In the genomic region with DNA sequence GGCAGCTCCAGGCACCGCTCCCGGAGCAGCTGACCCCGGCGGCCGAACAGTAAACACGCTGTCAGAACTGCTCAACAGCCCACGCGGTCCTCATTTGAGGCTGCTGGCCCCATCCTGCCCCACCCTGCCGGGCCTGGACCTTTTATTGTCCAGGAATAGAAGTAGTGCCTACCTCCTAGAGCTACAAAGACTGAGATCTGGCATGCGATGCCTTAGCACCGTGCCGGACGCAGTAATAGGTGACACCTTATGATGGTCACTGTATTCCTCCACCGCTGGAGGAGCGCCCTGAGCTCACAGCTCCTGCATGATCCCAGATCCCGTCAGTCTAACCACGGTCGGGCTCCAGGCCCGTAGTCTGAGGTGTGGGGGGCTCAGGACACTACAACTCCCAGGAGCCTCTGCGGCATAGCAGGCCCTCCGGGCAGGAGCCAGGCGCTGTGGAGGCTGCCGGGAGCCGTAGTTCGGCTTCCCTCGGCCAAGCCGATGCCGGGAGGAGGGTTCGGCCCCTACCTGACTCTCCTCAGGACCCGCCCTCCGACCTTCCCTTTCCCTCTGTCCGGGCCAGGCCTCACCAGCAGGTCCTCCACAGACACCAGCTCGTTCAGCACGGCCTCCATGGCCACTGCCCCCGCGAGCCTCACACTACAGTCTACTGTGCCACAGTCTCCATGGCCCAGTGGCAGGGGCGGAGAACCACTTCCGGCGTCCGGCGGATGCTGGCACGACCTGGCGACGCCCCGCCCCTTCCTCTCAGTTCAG, we compare ENCODE assay signal across 8 cellular contexts. TPM values are rescaled to one million over a fixed set of nuclear protein-coding genes. Genes with fewer than 3 reads are reported as not detected.
DNase-seq lines count a peak whose midpoint lies in the region; FAIRE-seq and TF ChIP-seq lines count a peak whose summit lies in the region.

A gene (minus strand): TSS at position 697 of the 762 bp plus-strand sequence. CDS start 77 bp downstream, at position 620.

- no peak within 1 kb of the TSS for H2BK20ac ChIP-seq in H9 (ENCODE audit: low read depth, low read length, poor library complexity, severe bottlenecking)

- H3K18ac ChIP-seq in H9 (ENCODE audit: insufficient read length, low read depth, low read length): no peak within 1 kb of the TSS

- H3K9ac ChIP-seq in H9 (ENCODE audit: extremely low read depth, insufficient read length, low read length) (peak within 1 kb of the TSS; percentile 60), neural progenitor cell (peak within 1 kb of the TSS; percentile 42)

- H3K4me1 Mint-ChIP-seq in H9 (peaks cover 19 to 20% of the 10 kb centered on the region in 2 experiments), neural progenitor cell (peaks cover 16% of the 10 kb centered on the region)

- peak within 1 kb of the TSS; percentile 48; the same call in 1 of the 2 replicates for H3K14ac ChIP-seq in H9 (ENCODE audit: insufficient read depth, low read length)

- no CpG with 5 or more reads among the region's 45 CpGs for WGBS in H9 (ENCODE audit: extremely low coverage, insufficient read length, low lambda C conversion rate)

- H2BK12ac ChIP-seq in H9 (ENCODE audit: insufficient read length, low read depth, low read length): no peak within 1 kb of the TSS

- H3T11ph ChIP-seq in H9 (ENCODE audit: low read length): no peak within 1 kb of the TSS

- H3K36me3 ChIP-seq in MG63: peaks cover 7% of the 10 kb centered on the region; the same call in 1 of the 2 replicates
- no peaks in the 10 kb centered on the region for H3K36me3 ChIP-seq in neural progenitor cell

- H3K9me3 Mint-ChIP-seq in H9: no peaks in the 10 kb centered on the region
- H3K9me3 Mint-ChIP-seq in neural progenitor cell: no peaks in the 10 kb centered on the region

- H4K20me1 ChIP-seq in H9 (ENCODE audit: control insufficient read depth, insufficient read depth, insufficient read length) (peaks cover 4% of the 10 kb centered on the region), neural progenitor cell (ENCODE audit: low read depth) (peaks cover 11% of the 10 kb centered on the region)

- TF ChIP-seq CTCF in H9 (conservative IDR thresholded peaks at IDR 0.05) (peak; percentile 94), fibroblast of villous mesenchyme (IDR thresholded peaks at IDR 0.05; ENCODE audit: insufficient read depth, low read depth, low read length) (no peak), neural progenitor cell (IDR thresholded peaks at IDR 0.05) (peak; percentile 89)

- no peak within 1 kb of the TSS for H4K5ac ChIP-seq in H9 (ENCODE audit: insufficient read length, low read depth, low read length)

- H2AFZ ChIP-seq in H9 (ENCODE audit: low read length) (no peak within 1 kb of the TSS), neural progenitor cell (replicated peaks) (peak within 1 kb of the TSS; percentile 75)

- H3K79me2 ChIP-seq in H9 (ENCODE audit: insufficient read depth, low read length) (no peaks in the 10 kb centered on the region), neural progenitor cell (ENCODE audit: low read depth) (peaks cover 53% of the 10 kb centered on the region)

- peaks cover 12% of the 10 kb centered on the region for H3F3A ChIP-seq in neural progenitor cell (ENCODE audit: low read depth)

- H3K27me3 Mint-ChIP-seq in H9 (ENCODE audit: low read depth) (no peaks in the 10 kb centered on the region; the same call in 1 of the 2 replicates), neural progenitor cell (ENCODE audit: insufficient read depth, low read depth) (peaks cover 4% of the 10 kb centered on the region)

- no peaks in the 10 kb centered on the region for H3K27me3 ChIP-seq in H9 (ENCODE audit: insufficient read depth, low read length)
- H3K27me3 ChIP-seq in MG63: no peaks in the 10 kb centered on the region
- H3K27me3 ChIP-seq in neural progenitor cell: no peaks in the 10 kb centered on the region

- H4K91ac ChIP-seq in H9 (ENCODE audit: insufficient read length, low read depth, low read length): no peak within 1 kb of the TSS

- peak; percentile 97 for DNase-seq in H9
- peak; percentile 88 for DNase-seq in MG63
- peak; percentile 87 for DNase-seq in SHP77 treated with DMSO at 0.1 percent for 48 hours (lab: John Stamatoyannopoulos, UW)
- peak; percentile 85 for DNase-seq in activated gamma-delta T cell (lab: John Stamatoyannopoulos, UW)
- DNase-seq in fibroblast of villous mesenchyme (ENCODE audit: low read depth): peak; percentile 85
- DNase-seq in neural progenitor cell (ENCODE audit: low spot score): peak; percentile 97
- peak; percentile 82 for DNase-seq in stromal cell of bone marrow (ENCODE audit: low read depth)

- H3K4me3 Mint-ChIP-seq in H9 (peak within 1 kb of the TSS; percentile 93 to 96), neural progenitor cell (peak within 1 kb of the TSS; percentile 98)

- H2BK15ac ChIP-seq in H9 (ENCODE audit: low read depth, low read length): no peak within 1 kb of the TSS

- H3K9me3 ChIP-seq in H9 (ENCODE audit: control insufficient read depth, low read depth, low read length) (no peaks in the 10 kb centered on the region), MG63 (no peaks in the 10 kb centered on the region), neural progenitor cell (ENCODE audit: low read depth) (no peaks in the 10 kb centered on the region)

- H3K23ac ChIP-seq in H9 (ENCODE audit: insufficient read length, low read depth, low read length): no peak within 1 kb of the TSS

- no peak within 1 kb of the TSS for H2BK5ac ChIP-seq in H9 (ENCODE audit: insufficient read length, low read length)

- no peak within 1 kb of the TSS for H3K4ac ChIP-seq in H9 (ENCODE audit: low read depth, low read length)

- no peak within 1 kb of the TSS for H2AK5ac ChIP-seq in H9 (ENCODE audit: insufficient read length, low read length)

- H3K4me3 ChIP-seq in MG63 (peak within 1 kb of the TSS; percentile 90), fibroblast of villous mesenchyme (ENCODE audit: low read depth, low read length) (peak within 1 kb of the TSS; percentile 98), neural progenitor cell (peak within 1 kb of the TSS; percentile 75)

- H3K56ac ChIP-seq in H9 (ENCODE audit: insufficient read length, low read depth, low read length): no peak within 1 kb of the TSS

- peaks cover 8% of the 10 kb centered on the region for H3K23me2 ChIP-seq in H9 (ENCODE audit: insufficient read length, low read depth, low read length, poor library complexity, severe bottlenecking)

- H3K36me3 Mint-ChIP-seq in H9 (ENCODE audit: insufficient read depth in 1 of 3, low read depth in 3 of 3) (peaks cover 7 to 35% (median 19%) of the 10 kb centered on the region in 3 experiments; a peak in 6 of 7 replicates), neural progenitor cell (peaks cover 10% of the 10 kb centered on the region)

- H3K27ac ChIP-seq in H9 (ENCODE audit: insufficient read length, low read depth, low read length): no peak within 1 kb of the TSS
- H3K27ac ChIP-seq in neural progenitor cell: no peak within 1 kb of the TSS

- H3K79me1 ChIP-seq in H9 (ENCODE audit: insufficient read depth, low read depth, low read length, poor library complexity, severe bottlenecking): no peaks in the 10 kb centered on the region

- no peak within 1 kb of the TSS for H4K8ac ChIP-seq in H9 (replicated peaks; ENCODE audit: insufficient read length, low read depth, low read length)

- peak; percentile 50 for FAIRE-seq in G401.6 (lab: Jason Lieb, UNC)

- H3K4me1 ChIP-seq in H9 (ENCODE audit: insufficient read depth, low read length) (no peaks in the 10 kb centered on the region), neural progenitor cell (peaks cover 6% of the 10 kb centered on the region)

- peak within 1 kb of the TSS; percentile 90 to 96 (median 96) for H3K27ac Mint-ChIP-seq in H9
- peak within 1 kb of the TSS; percentile 81 for H3K27ac Mint-ChIP-seq in neural progenitor cell

- H3K4me2 ChIP-seq in H9 (ENCODE audit: insufficient read depth, insufficient read length, low read length): peak within 1 kb of the TSS; percentile 94
- peak within 1 kb of the TSS; percentile 80 for H3K4me2 ChIP-seq in neural progenitor cell

- no peak within 1 kb of the TSS for H2BK120ac ChIP-seq in H9 (ENCODE audit: low read depth, low read length, poor library complexity, severe bottlenecking)

RNA-seq across cellular contexts. Expression of the gene that starts here (rescaled TPM):
- 121 and 124 TPM in 2 replicates for total RNA-seq in H9 (2021)
- 89.9 and 96.4 TPM in 2 replicates for total RNA-seq in MG63 (2014; rRNA removed; shearing (Covaris generic); ENCODE audit: low replicate concordance)
- total RNA-seq in fibroblast of villous mesenchyme: 123 and 134 TPM in 2 replicates
- total RNA-seq in neural progenitor cell (ENCODE audit: low replicate concordance): 92.2 and 120 TPM in 2 replicates
